ENCODE assay signal across 8 cellular contexts in the genomic region with DNA sequence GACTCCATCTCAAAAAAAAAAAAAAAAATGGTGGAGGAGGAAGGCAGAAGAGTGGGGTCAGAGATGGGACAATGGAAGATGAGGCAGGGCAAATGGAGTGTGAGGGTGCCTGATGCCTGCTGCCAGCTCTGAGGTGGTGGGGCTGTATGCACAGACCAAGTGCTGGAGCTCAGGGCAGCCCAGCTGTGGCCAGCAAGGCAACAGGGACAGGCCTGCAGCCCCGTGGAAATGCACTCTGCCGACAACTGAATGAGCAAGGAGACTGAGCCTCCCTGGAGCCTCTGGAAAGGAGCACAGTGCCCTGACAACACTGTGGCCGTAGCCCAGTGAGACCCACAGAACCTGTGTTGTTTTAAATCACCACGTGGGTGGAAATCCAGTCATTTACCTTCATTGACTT. TPM values are rescaled to one million over a fixed set of nuclear protein-coding genes. Genes with fewer than 3 reads are reported as not detected.
"Had no signal": no experiment of that assay in that cellular context is flagged by ENCODE, and none has a peak within 500 bp of the region (broad histone marks: within the 10 kb centered on the region; RNA-seq: fewer than 3 reads in every experiment).

No MANE protein-coding gene starts in this region.

- H3K4me2 ChIP-seq: GM23338 had no signal

- H3K9ac ChIP-seq: GM23248 had no signal

- H3K9me3 ChIP-seq: HAP-1 had no signal

- H3K27ac ChIP-seq: GM23248 had no signal

- H3K4me1 ChIP-seq: HAP-1 had no signal

- H3K36me3 ChIP-seq: HAP-1 had no signal

- H2AFZ ChIP-seq: GM23248, GM23338 had no signal

- DNase-seq: GM23248, GOT3, H9, HCEC 1CT, HFFc6 had no signal

- H3K4me3 ChIP-seq: GM23248, GM23338, HAP-1 had no signal

RNA-seq across cellular contexts. Expression of a gene that starts 22.9 kb away (rescaled TPM):
- total RNA-seq: GM23248, H4, H9, HFFc6 had no signal
- polyA plus RNA-seq: GM23248 had no signal
